In the genomic region with DNA sequence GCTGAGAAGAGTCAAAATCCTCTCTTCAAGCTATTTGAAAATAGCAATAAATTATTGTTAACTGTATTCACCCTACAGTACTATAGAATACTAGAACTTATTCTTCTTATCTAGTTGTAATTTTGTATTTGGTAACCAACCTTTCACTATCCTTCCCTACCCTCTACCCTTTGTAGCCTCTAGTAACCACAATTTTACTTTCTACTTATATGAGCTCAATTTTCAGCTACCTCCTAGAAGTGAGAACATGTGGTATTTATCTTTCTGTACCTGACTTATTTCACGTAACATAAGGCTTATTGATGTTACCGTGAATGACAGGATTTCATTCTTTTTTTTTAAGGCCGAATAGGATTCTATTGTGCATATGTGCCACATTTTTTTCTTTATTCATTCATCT, we compare ENCODE assay signal across 1 cellular context.
TF ChIP-seq lines count a peak whose summit lies in the region.

No MANE protein-coding gene starts in this region.

TF ChIP-seq in GM12878, 131 proteins besides CTCF, POLR2A, EP300 and RAD21 (continued from another document):
- TF ChIP-seq, protein P1, sequence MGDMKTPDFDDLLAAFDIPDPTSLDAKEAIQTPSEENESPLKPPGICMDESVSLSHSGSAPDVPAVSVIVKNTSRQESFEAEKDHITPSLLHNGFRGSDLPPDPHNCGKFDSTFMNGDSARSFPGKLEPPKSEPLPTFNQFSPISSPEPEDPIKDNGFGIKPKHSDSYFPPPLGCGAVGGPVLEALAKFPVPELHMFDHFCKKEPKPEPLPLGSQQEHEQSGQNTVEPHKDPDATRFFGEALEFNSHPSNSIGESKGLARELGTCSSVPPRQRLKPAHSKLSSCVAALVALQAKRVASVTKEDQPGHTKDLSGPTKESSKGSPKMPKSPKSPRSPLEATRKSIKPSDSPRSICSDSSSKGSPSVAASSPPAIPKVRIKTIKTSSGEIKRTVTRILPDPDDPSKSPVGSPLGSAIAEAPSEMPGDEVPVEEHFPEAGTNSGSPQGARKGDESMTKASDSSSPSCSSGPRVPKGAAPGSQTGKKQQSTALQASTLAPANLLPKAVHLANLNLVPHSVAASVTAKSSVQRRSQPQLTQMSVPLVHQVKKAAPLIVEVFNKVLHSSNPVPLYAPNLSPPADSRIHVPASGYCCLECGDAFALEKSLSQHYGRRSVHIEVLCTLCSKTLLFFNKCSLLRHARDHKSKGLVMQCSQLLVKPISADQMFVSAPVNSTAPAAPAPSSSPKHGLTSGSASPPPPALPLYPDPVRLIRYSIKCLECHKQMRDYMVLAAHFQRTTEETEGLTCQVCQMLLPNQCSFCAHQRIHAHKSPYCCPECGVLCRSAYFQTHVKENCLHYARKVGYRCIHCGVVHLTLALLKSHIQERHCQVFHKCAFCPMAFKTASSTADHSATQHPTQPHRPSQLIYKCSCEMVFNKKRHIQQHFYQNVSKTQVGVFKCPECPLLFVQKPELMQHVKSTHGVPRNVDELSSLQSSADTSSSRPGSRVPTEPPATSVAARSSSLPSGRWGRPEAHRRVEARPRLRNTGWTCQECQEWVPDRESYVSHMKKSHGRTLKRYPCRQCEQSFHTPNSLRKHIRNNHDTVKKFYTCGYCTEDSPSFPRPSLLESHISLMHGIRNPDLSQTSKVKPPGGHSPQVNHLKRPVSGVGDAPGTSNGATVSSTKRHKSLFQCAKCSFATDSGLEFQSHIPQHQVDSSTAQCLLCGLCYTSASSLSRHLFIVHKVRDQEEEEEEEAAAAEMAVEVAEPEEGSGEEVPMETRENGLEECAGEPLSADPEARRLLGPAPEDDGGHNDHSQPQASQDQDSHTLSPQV (IDR thresholded peaks at IDR 0.05) = no peak
- TF ChIP-seq SREBF2 (IDR thresholded peaks at IDR 0.05; ENCODE audit: low read length) (no peak), MTA3 (IDR thresholded peaks at IDR 0.05; ENCODE audit: borderline replicate concordance, low read length) (no peak)
